1 cellular context compared by ENCODE assay signal in the genomic region with DNA sequence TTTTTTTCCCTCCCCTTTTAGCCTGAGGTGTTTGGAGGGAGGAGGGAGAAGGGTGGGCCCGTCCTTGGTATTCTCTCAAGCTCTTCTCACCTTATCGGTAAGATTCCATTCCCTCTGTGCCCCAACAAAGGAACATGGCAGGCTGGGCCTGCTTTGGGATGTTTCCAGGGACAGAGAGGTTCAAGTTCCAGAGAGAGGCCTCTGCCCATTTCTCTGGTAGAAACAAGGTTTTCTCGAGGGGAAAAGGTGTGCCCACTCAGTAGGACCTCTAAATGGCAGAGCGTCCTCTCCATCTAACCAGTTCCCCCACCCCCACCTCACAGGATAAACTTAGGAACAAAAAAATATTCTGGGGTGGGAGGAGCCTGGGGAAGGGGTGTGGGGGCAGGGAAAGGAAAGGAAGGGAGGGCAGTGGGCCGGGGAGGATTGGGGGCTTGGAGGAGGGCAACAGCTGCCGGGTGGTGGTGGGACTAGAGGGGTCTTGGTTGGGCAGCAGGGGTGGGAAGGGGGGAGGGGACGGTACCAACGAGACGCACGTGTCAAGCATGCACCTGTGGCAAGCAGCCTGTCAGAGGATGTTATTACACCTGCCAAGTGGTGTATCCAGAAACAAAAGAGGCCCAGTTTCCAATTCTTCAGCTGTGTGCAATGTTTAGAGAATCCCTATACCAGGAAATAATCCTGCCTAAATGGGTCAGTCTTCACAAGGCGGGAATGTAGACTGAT.
TF ChIP-seq lines count a peak whose summit lies in the region.

No MANE protein-coding gene starts in this region.

TF ChIP-seq in IMR-90, 13 proteins besides CTCF, POLR2A, EP300 and RAD21:
- TF ChIP-seq MXI1 (IDR thresholded peaks at IDR 0.05; ENCODE audit: borderline replicate concordance, low read depth, low read length) (0 out of 2 replicates have a peak, but pooled peaks have one; percentile 17), SMC3 (IDR thresholded peaks at IDR 0.05; ENCODE audit: low read depth, low read length) (no peak)
